Comparison of ENCODE assay signal across 1 cellular context in genomic region chr16:30896890-30897730, GRCh38.
TF ChIP-seq lines count a peak whose summit lies in the region.

No MANE protein-coding gene starts in this region.

TF ChIP-seq in HEK293, 187 proteins besides CTCF, POLR2A, EP300 and RAD21 (continued from another document):
- TF ChIP-seq ZSCAN18 (tag by site-specific recombination; IDR thresholded peaks at IDR 0.05) (no peak), ZNF169 (tag by site-specific recombination; IDR thresholded peaks at IDR 0.05) (no peak), PRDM2 (tag by site-specific recombination; IDR thresholded peaks at IDR 0.05; ENCODE audit: borderline replicate concordance) (no peak), ZSCAN4 (tag by site-specific recombination; IDR thresholded peaks at IDR 0.05) (no peak; the same call in 1 of the 2 replicates), ZFHX2 (tag by site-specific recombination; conservative IDR thresholded peaks at IDR 0.05) (0 out of 2 replicates have a peak, but pooled peaks have one; percentile 4), SP2 (tag by site-specific recombination; IDR thresholded peaks at IDR 0.05) (no peak), ZNF501 (tag by site-specific recombination; IDR thresholded peaks at IDR 0.05) (no peak), YY2 (tag by site-specific recombination; IDR thresholded peaks at IDR 0.05) (no peak), ZNF701 (tag by site-specific recombination; IDR thresholded peaks at IDR 0.05) (no peak), ZNF341 (tag by site-specific recombination; IDR thresholded peaks at IDR 0.05; ENCODE audit: low read depth) (no peak), ZNF623 (tag by site-specific recombination; IDR thresholded peaks at IDR 0.05) (no peak), ZBTB26 (tag by site-specific recombination; optimal IDR thresholded peaks at IDR 0.05) (no peak), ZBTB21 (tag by site-specific recombination; IDR thresholded peaks at IDR 0.05) (no peak), ZNF658 (tag by site-specific recombination; IDR thresholded peaks at IDR 0.05) (no peak), HOXD13 (CRISPR knock-in tag; IDR thresholded peaks at IDR 0.05; ENCODE audit: borderline replicate concordance) (no peak), ZNF76 (tag by site-specific recombination; IDR thresholded peaks at IDR 0.05; ENCODE audit: borderline replicate concordance, low read depth) (peak; percentile 92), ZNF121 (tag by site-specific recombination; IDR thresholded peaks at IDR 0.05) (no peak), ZNF335 (tag by site-specific recombination; conservative IDR thresholded peaks at IDR 0.05) (peak; percentile 58), OVOL3 (tag by site-specific recombination; IDR thresholded peaks at IDR 0.05) (no peak), GLIS2 (tag by site-specific recombination; IDR thresholded peaks at IDR 0.05) (peak; percentile 66), ZNF114 (tag by site-specific recombination; IDR thresholded peaks at IDR 0.05) (no peak)
